ENCODE assay signal across 16 cellular contexts in the genomic region with DNA sequence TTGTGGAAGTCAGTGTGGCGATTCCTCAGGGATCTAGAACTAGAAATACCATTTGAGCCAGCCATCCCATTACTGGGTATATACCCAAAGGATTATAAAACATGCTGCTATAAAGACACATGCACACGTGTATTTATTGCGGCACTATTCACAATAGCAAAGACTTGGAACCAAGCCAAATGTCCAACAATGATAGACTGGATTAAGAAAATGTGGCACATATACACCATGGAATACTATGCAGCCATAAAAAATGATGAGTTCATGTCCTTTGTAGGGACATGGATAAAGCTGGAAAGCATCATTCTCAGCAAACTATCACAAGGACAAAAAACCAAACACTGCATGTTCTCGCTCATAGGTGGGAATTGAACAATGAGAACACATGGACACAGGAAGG. TPM values are rescaled to one million over a fixed set of nuclear protein-coding genes. Genes with fewer than 3 reads are reported as not detected.
"Had no signal": no experiment of that assay in that cellular context is flagged by ENCODE, and none has a peak within 500 bp of the region (broad histone marks: within the 10 kb centered on the region; RNA-seq: fewer than 3 reads in every experiment).

No MANE protein-coding gene starts in this region.

RNA-seq across cellular contexts. Expression of gene LHCGR, which starts 16.3 kb away (rescaled TPM):
- total RNA-seq: activated naive CD4-positive, alpha-beta T cell treated with anti-CD3 and anti-CD28 coated beads for 36 hours; activated naive CD4-positive, alpha-beta T cell treated with anti-CD3 and anti-CD28 coated beads, Interleukin-2, amount 50 U/mL, for 72 hours; activated naive CD8-positive, alpha-beta T cell treated with anti-CD3 and anti-CD28 coated beads for 36 hours; activated naive CD8-positive, alpha-beta T cell treated with anti-CD3 and anti-CD28 coated beads, Interleukin-2, amount 10 ng/mL, durations not matched to agents 7 days and 5 days; activated T-cell treated with anti-CD3 and anti-CD28 coated beads, Interleukin-2, amount 50 U/mL, for 4 hours; activated T-cell treated with anti-CD3 and anti-CD28 coated beads, Interleukin-2, amount 50 U/mL, for 72 hours; activated T-helper 1 cell treated with anti-CD3 and anti-CD28 coated beads, Interleukin-12 subunit alpha, Interleukin-12 subunit beta, Interleukin-2, Interleukin-4 antibody, amounts not matched to agents 30 ng/mL and 10 ng/mL and 1 ng/mL, durations not matched to agents 14 hours and 24 hours and 36 hours; activated T-helper 17 cell treated with anti-CD3 and anti-CD28 coated beads, Interleukin-2, amount 50 U/mL, for 72 hours; activated T-helper 2 cell treated with anti-CD3 and anti-CD28 coated beads, Interferon-gamma antibody, Interleukin-2, Interleukin-4, amounts not matched to agents 10 μg/mL and 5 μg/mL and 100 μg/mL, durations not matched to agents 14 hours and 24 hours and 36 hours; ascending aorta; astrocyte; body of pancreas; bronchial epithelial cell; chondrocyte had no signal
- polyA plus RNA-seq: aorta, cardiac muscle cell had no signal
